Comparison of ENCODE assay signal across 23 cellular contexts in the genomic region with DNA sequence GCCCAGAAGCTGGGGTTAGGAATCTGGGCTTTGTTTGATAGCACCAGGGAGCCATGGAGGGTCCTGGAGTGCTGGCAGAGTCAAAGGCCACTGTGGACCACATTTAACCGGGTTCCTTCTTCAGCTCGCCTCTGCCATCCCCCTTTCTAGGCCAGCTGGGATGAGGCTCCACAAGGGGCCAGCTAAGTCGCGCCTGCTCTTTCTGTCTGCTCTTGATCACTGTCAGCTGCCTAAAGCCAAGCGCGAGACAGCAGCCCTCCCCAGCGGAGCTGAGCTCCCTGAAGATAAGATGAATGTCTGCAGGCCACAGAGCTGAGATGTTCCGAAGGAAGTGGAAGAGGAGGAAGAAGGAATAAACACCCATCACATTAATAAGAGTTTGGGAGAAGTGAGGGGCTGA.
DNase-seq lines count a peak whose midpoint lies in the region; ATAC-seq and FAIRE-seq lines count a peak whose summit lies in the region.
"Had no signal": no experiment of that assay in that cellular context is flagged by ENCODE, and none has a peak within 500 bp of the region (broad histone marks: within the 10 kb centered on the region; RNA-seq: fewer than 3 reads in every experiment).

No MANE protein-coding gene starts in this region.

- no peak overlapping the region for H3K4me3 ChIP-seq in small intestine (ENCODE audit: low read depth in 1 of 2, low read length in 2 of 2)
- H3K4me3 ChIP-seq: A549, GM23248, Peyer's patch had no signal

- no peaks in the 10 kb centered on the region for H3K36me3 Mint-ChIP-seq in activated T-cell treated with anti-CD3 and anti-CD28 coated beads, Interleukin-2, amount 50 U/mL, for 72 hours (ENCODE audit: insufficient read depth in 2 of 2)
- H3K36me3 Mint-ChIP-seq: CD14-positive monocyte had no signal

- no peak for FAIRE-seq in small intestine (lab: Jason Lieb, UNC)
- FAIRE-seq: A549, G401.6, GM12892 had no signal

- 30 to 56% (median 50%) methylated on average over 8 of the region's 8 CpGs for WGBS in small intestine, 3 donors

- DNase-seq in NCI-H82 (lab: John Stamatoyannopoulos, UW): peak; percentile 43
- no peak for DNase-seq in NCI-H82 treated with DMSO at 0.1 percent for 48 hours (lab: John Stamatoyannopoulos, UW; ENCODE audit: unreplicated experiment)
- peak; percentile 30 for DNase-seq in cerebellum (ENCODE audit: low spot score)
- peak; percentile 24 for DNase-seq in mucosa of gallbladder (ENCODE audit: low spot score)
- DNase-seq in small intestine: no peak
- DNase-seq in activated T-cell treated with anti-CD3 and anti-CD28 coated beads, Interleukin-2, amount 50 U/mL, for 72 hours: no peak
- DNase-seq: COR-L47, DMS53, GM23248, IMR-90, Kasumi-1, NCI-H1417 treated with DMSO at 0.1 percent for 48 hours, NCI-H2081, NCI-H446, NCI-H748 treated with DMSO at 0.1 percent for 48 hours, Peyer's patch, SHP77 had no signal

- H3K4me1 ChIP-seq in small intestine (ENCODE audit: control insufficient read depth in 2 of 2, insufficient read depth in 1 of 2, low read depth in 1 of 2, low read length in 1 of 2): no peaks in the 10 kb centered on the region
- H3K4me1 ChIP-seq: A549, Peyer's patch had no signal

- H3K36me3 ChIP-seq in small intestine (ENCODE audit: control insufficient read depth in 2 of 2, insufficient read depth in 2 of 2, low read length in 2 of 2): no peaks in the 10 kb centered on the region
- H3K36me3 ChIP-seq: Peyer's patch had no signal

- H3K9me3 Mint-ChIP-seq in activated T-cell treated with anti-CD3 and anti-CD28 coated beads, Interleukin-2, amount 50 U/mL, for 72 hours: peaks cover 0 to 3% of the 10 kb centered on the region in 2 donors

- no peak overlapping the region for H3K27ac Mint-ChIP-seq in activated T-cell treated with anti-CD3 and anti-CD28 coated beads, Interleukin-2, amount 50 U/mL, for 72 hours

- no peaks in the 10 kb centered on the region for H3K9me3 ChIP-seq in small intestine (ENCODE audit: control insufficient read depth, low read depth)
- H3K9me3 ChIP-seq: A549, Peyer's patch had no signal

- H3K4me1 Mint-ChIP-seq in activated T-cell treated with anti-CD3 and anti-CD28 coated beads, Interleukin-2, amount 50 U/mL, for 72 hours (ENCODE audit: low read depth): no peaks in the 10 kb centered on the region
- H3K4me1 Mint-ChIP-seq: CD14-positive monocyte had no signal

- H3K27ac ChIP-seq in small intestine (ENCODE audit: low read depth in 1 of 2, low read length in 1 of 2): no peak overlapping the region
- H3K27ac ChIP-seq: A549, GM23248, Peyer's patch had no signal

- no peaks in the 10 kb centered on the region for H3K27me3 ChIP-seq in small intestine (ENCODE audit: control insufficient read depth in 2 of 2, insufficient read depth in 2 of 2, low read length in 2 of 2)
- H3K27me3 ChIP-seq: Peyer's patch had no signal

- peaks cover 14% of the 10 kb centered on the region for H3K27me3 Mint-ChIP-seq in activated T-cell treated with anti-CD3 and anti-CD28 coated beads, Interleukin-2, amount 50 U/mL, for 72 hours (ENCODE audit: low read depth)

- H3K4me3 Mint-ChIP-seq in activated T-cell treated with anti-CD3 and anti-CD28 coated beads, Interleukin-2, amount 50 U/mL, for 72 hours: no peak overlapping the region

- no peak for ATAC-seq in GM18498 (IDR thresholded peaks at IDR 0.05; ENCODE audit: unreplicated experiment)
- no peak for ATAC-seq in activated T-cell treated with anti-CD3 and anti-CD28 coated beads, Interleukin-2, amount 50 U/mL, for 72 hours (replicated peaks in 1 of 2)
- ATAC-seq: A549, HCT116 had no signal

Comparison
In these comparisons a context has a peak if more than half of its experiments do, and no peak if none do; other contexts are left out.
1. DNase-seq: peak in NCI-H82 (single experiment), cerebellum (single experiment) and mucosa of gallbladder (single experiment); none in NCI-H82 treated with DMSO at 0.1 percent for 48 hours (single experiment), small intestine (single experiment) and activated T-cell treated with anti-CD3 and anti-CD28 coated beads, Interleukin-2, amount 50 U/mL, for 72 hours (0 of 2).